18 cellular contexts compared by ENCODE assay signal in genomic region chr10:29668628-29669027, GRCh38. TPM values are rescaled to one million over a fixed set of nuclear protein-coding genes. Genes with fewer than 3 reads are reported as not detected.
DNase-seq lines count a peak whose midpoint lies in the region; ATAC-seq, FAIRE-seq and TF ChIP-seq lines count a peak whose summit lies in the region.
"Had no signal": no experiment of that assay in that cellular context is flagged by ENCODE, and none has a peak within 500 bp of the region (broad histone marks: within the 10 kb centered on the region; RNA-seq: fewer than 3 reads in every experiment).

No MANE protein-coding gene starts in this region.

- ATAC-seq in HG03571 (IDR thresholded peaks at IDR 0.05; ENCODE audit: unreplicated experiment), result no peak
- ATAC-seq: activated CD4-positive, CD25-positive, alpha-beta regulatory T cell treated with anti-CD3 and anti-CD28 coated beads, Interleukin-2, amount 50 U/mL, for 24 hours; CD8-positive, alpha-beta T cell; naive thymus-derived CD4-positive, alpha-beta T cell had no signal

- no peaks in the 10 kb centered on the region for H3K27me3 ChIP-seq in bronchial epithelial cell (ENCODE audit: control insufficient read depth, insufficient read depth, low read length)
- H3K27me3 ChIP-seq in colonic mucosa, result no peaks in the 10 kb centered on the region
- H3K27me3 ChIP-seq: heart right ventricle had no signal

- no peak overlapping the region for H3K4me3 ChIP-seq in bronchial epithelial cell (ENCODE audit: low read depth, low read length)
- H3K4me3 ChIP-seq in colonic mucosa, result no peak overlapping the region
- H3K4me3 ChIP-seq: heart right ventricle had no signal

- DNase-seq in A172 (ENCODE audit: low spot score) (peak; percentile 49), HS-27A (ENCODE audit: low read depth) (peak; percentile 30), bronchial epithelial cell (ENCODE audit: low read depth) (peak; percentile 80), kidney glomerular epithelial cell (lab: John Stamatoyannopoulos, UW) (peak; percentile 91), NCI-H2171 (lab: John Stamatoyannopoulos, UW) (no peak), NCI-H2029 treated with DMSO at 0.1 percent for 48 hours (lab: John Stamatoyannopoulos, UW) (no peak), colonic mucosa (no peak)
- DNase-seq: ACHN; activated naive CD4-positive, alpha-beta T cell treated with Interleukin-2 at 50 U/mL for 16 hours; caudate nucleus; CD8-positive, alpha-beta T cell; GDM1; naive thymus-derived CD4-positive, alpha-beta T cell; NCI-H2081; NCI-H748 treated with DMSO at 0.1 percent for 48 hours had no signal

- no peak overlapping the region for H3K27ac ChIP-seq in colonic mucosa

- TF ChIP-seq CTCF in bronchial epithelial cell (IDR thresholded peaks at IDR 0.05; ENCODE audit: insufficient read depth, low read length, severe bottlenecking) (no peak), colonic mucosa (IDR thresholded peaks at IDR 0.05) (no peak)

- H3K9me3 ChIP-seq in colonic mucosa, result no peaks in the 10 kb centered on the region

- no peak for FAIRE-seq in bronchial epithelial cell (lab: Jason Lieb, UNC)

- H3K9ac ChIP-seq in colonic mucosa (ENCODE audit: low read depth in 2 of 2, low read length in 2 of 2), result no peak overlapping the region

- intact Hi-C loops in colonic mucosa (cut with DNase I), result no loop called here

- H3K36me3 ChIP-seq in bronchial epithelial cell (ENCODE audit: control insufficient read depth, insufficient read depth, low read length) (no peaks in the 10 kb centered on the region), colonic mucosa (no peaks in the 10 kb centered on the region)
- H3K36me3 ChIP-seq: heart right ventricle had no signal

- H3K4me1 ChIP-seq in colonic mucosa, result no peaks in the 10 kb centered on the region

RNA-seq across cellular contexts. Expression of gene SVIL, which starts 33.9 kb away (rescaled TPM):
- total RNA-seq in A172 (2014; rRNA removed; shearing (Covaris generic)), result 8.5 and 92.0 TPM in 2 replicates
- 12.6 and 22.5 TPM in 2 replicates for total RNA-seq in bronchial epithelial cell
- 100 to 1,000 TPM in 1 of 2 donors, 10 to 100 TPM in 1; 62.6 to 132 TPM for total RNA-seq in colonic mucosa

Comparison
In these comparisons a context has a peak if more than half of its experiments do, and no peak if none do; other contexts are left out.
1. DNase-seq: peak in A172 (single experiment), HS-27A (single experiment), bronchial epithelial cell (single experiment) and kidney glomerular epithelial cell (single experiment); none in NCI-H2171 (single experiment), NCI-H2029 treated with DMSO at 0.1 percent for 48 hours (single experiment) and colonic mucosa (single experiment).